Comparison of ENCODE assay signal across 1 cellular context in the genomic region with DNA sequence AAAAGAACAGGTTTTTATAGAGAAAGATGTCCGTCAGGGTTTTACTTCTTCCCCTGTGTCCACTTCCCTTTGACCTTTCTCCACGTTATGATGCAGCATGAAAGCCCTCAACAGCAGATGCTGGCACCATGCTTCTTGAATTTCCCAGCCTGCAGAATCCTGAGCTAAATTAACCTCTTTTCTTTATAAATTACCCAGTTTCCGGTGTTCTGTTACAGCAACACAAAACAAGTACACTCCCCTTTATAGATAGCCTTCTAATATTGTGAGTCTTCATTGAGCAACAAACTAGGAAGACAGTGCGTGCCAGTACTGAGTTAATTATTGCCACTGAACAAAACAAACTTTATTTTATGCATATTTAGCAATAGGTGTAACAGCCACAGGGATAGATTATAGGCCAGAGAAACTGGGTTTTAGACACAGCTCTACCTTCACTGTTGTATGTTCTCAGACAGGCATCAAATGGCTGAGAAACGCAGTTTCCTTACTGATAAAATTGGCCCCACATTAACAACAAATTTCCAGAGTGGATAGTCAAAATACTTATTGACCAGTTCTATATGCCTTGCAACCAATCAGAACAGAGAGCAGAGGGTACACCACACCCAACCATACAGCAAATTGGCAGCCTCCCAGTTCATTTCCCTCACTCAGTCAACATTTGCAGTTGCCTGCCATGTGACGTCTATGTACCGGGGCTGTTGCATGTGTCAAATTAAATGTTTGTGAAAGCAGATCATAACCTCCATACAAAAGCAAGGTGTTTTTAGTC.
TF ChIP-seq lines count a peak whose summit lies in the region.

No MANE protein-coding gene starts in this region.

TF ChIP-seq in liver, 16 proteins besides CTCF, POLR2A, EP300 and RAD21 (continued from another document):
- TF ChIP-seq, protein P1, sequence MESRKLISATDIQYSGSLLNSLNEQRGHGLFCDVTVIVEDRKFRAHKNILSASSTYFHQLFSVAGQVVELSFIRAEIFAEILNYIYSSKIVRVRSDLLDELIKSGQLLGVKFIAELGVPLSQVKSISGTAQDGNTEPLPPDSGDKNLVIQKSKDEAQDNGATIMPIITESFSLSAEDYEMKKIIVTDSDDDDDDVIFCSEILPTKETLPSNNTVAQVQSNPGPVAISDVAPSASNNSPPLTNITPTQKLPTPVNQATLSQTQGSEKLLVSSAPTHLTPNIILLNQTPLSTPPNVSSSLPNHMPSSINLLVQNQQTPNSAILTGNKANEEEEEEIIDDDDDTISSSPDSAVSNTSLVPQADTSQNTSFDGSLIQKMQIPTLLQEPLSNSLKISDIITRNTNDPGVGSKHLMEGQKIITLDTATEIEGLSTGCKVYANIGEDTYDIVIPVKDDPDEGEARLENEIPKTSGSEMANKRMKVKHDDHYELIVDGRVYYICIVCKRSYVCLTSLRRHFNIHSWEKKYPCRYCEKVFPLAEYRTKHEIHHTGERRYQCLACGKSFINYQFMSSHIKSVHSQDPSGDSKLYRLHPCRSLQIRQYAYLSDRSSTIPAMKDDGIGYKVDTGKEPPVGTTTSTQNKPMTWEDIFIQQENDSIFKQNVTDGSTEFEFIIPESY (IDR thresholded peaks at IDR 0.05) = peak; percentile 49
- TF ChIP-seq GABPA (IDR thresholded peaks at IDR 0.05 in 1 of 2, conservative IDR thresholded peaks at IDR 0.05 in 1 of 2) = peak in 1 of 2 donors; percentile 42
- peak; percentile 53 for TF ChIP-seq YY1 (IDR thresholded peaks at IDR 0.05)
- peak; percentile 31 to 56 for TF ChIP-seq JUND (IDR thresholded peaks at IDR 0.05)
- peak; percentile 21 for TF ChIP-seq NR2F2 (IDR thresholded peaks at IDR 0.05)
